In the genomic region with DNA sequence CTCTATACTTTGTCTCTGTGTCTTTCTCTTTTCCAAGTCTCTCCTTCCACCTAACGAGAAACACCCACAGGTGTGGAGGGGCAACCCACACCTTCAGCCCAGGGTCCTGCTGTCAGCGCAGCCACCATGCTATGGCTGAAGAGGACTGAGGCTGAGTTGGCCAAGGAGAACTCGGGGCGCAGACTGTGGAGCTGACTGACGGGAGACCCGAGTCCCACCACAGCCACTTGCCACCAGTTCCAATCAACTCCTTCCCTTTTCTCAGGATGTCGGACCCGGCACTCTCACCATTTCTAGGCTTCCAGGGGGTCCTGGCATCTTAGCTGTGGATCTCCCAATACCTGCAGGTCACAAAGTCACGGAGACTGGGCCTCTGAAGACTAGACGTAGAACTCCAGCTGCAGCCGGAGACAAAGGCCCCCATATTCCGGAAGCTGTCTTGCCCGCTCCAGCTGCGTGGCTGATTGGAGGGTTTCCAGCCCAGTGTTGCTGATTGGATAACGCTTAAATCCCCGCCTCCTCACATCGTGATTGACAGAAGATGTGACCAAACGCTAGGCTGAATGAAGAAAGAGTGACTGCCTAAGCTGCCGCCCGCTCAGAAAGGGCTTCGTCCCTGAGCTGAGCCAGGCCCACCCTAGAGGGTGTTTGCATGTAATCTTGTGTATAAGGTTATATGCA, we compare ENCODE assay signal across 9 cellular contexts.
A peak's percentile ranks its signal among the peaks of the same experiment; 100 is the strongest.
DNase-seq lines count a peak whose midpoint lies in the region; FAIRE-seq and TF ChIP-seq lines count a peak whose summit lies in the region.
"Had no signal": no experiment of that assay in that cellular context is flagged by ENCODE, and none has a peak within 500 bp of the region (broad histone marks: within the 10 kb centered on the region; RNA-seq: fewer than 3 reads in every experiment).

No MANE protein-coding gene starts in this region.

- DNase-seq in LNCaP clone FGC (ENCODE audit: low read depth) (peak; percentile 79), dermis microvascular lymphatic vessel endothelial cell (ENCODE audit: low read depth in 2 of 2) (peak; percentile 16 to 79), middle frontal gyrus (ENCODE audit: extremely low spot score, low spot score) (peak; percentile 63), UCSD-AML1 (lab: John Stamatoyannopoulos, UW; ENCODE audit: unreplicated experiment) (no peak), D721Med (ENCODE audit: insufficient read length, low spot score) (no peak)
- DNase-seq in activated CD4-positive, alpha-beta T cell treated with anti-CD3 and anti-CD28 coated beads, Interleukin-2, amount 50 U/mL, for 24 hours (ENCODE audit: low read depth in 1 of 2, low spot score in 1 of 2) = peak; percentile 24 to 94
- DNase-seq in stimulated activated CD8-positive, alpha-beta memory T cell treated with anti-CD3 and anti-CD28 coated beads, Interleukin-2, amount 100 ng/mL, for 1 hour (ENCODE audit: low read depth in 2 of 2) = peak; percentile 46 to 83

- peak overlapping the region; percentile 11; the same call in 1 of the 2 replicates for H3K27ac ChIP-seq in C4-2B

- H3K4me3 ChIP-seq in LNCaP clone FGC (ENCODE audit: low read depth, low read length) = peak overlapping the region; percentile 50
- H3K4me3 ChIP-seq: GM12878 had no signal

- TF ChIP-seq CTCF in C4-2B (conservative IDR thresholded peaks at IDR 0.05) (no peak), LNCaP clone FGC (IDR thresholded peaks at IDR 0.05; ENCODE audit: control insufficient read depth, extremely low read depth, insufficient read depth) (no peak), D721Med (IDR thresholded peaks at IDR 0.05; ENCODE audit: insufficient read depth, missing control alignments) (no peak)

- no peak for FAIRE-seq in D721Med (lab: Jason Lieb, UNC)
- FAIRE-seq: GM12878 had no signal

Comparison
In these comparisons a context has a peak if more than half of its experiments do, and no peak if none do; other contexts are left out.
1. DNase-seq: peak in LNCaP clone FGC (single experiment), activated CD4-positive, alpha-beta T cell treated with anti-CD3 and anti-CD28 coated beads, Interleukin-2, amount 50 U/mL, for 24 hours (2 of 2), dermis microvascular lymphatic vessel endothelial cell (2 of 2), middle frontal gyrus (single experiment) and stimulated activated CD8-positive, alpha-beta memory T cell treated with anti-CD3 and anti-CD28 coated beads, Interleukin-2, amount 100 ng/mL, for 1 hour (2 of 2); none in UCSD-AML1 (single experiment) and D721Med (single experiment).